In genomic region chr14:33393895-33394405, GRCh38 we compare ENCODE assay signal across 16 cellular contexts.
"Had no signal": no experiment of that assay in that cellular context is flagged by ENCODE, and none has a peak within 500 bp of the region (broad histone marks: within the 10 kb centered on the region; RNA-seq: fewer than 3 reads in every experiment).

No MANE protein-coding gene starts in this region.

- H3K9me3 ChIP-seq: adrenal gland, breast epithelium, esophagus muscularis mucosa, spleen, thoracic aorta had no signal

- H3K4me3 ChIP-seq: adrenal gland, breast epithelium, esophagus muscularis mucosa, spleen, thoracic aorta had no signal

- DNase-seq: activated CD4-positive, alpha-beta T cell treated with anti-CD3 and anti-CD28 coated beads for 36 hours; activated CD4-positive, alpha-beta T cell treated with anti-CD3 and anti-CD28 coated beads, Interleukin-2, amount 50 U/mL, for 48 hours; activated gamma-delta T cell treated with Interleukin-2 at 50 U/mL for 16 hours; activated T-cell treated with anti-CD3 and anti-CD28 coated beads for 4 hours; adrenal gland; cortex of kidney; hypothalamus; nucleus accumbens; spleen; stimulated activated naive B cell treated with anti-CD40 and anti-IgM and Interleukin-4, amounts not matched to agents 10 μg/mL and 1 μg/mL and 100 μg/mL, for 72 hours had no signal

- H3K27me3 ChIP-seq: adrenal gland, breast epithelium, esophagus muscularis mucosa, spleen had no signal

- ATAC-seq: activated CD4-positive, alpha-beta T cell treated with anti-CD3 and anti-CD28 coated beads for 36 hours; activated naive CD4-positive, alpha-beta T cell treated with anti-CD3 and anti-CD28 coated beads, Interleukin-2, amount 50 U/mL, for 72 hours; natural killer cell treated with Interleukin-12 subunit alpha and Interleukin-12 subunit beta and Interleukin-15 and Interleukin-18, amount 100 ng/mL, for 72 hours; stimulated activated naive B cell treated with anti-CD40 and anti-IgM and Interleukin-4, amounts not matched to agents 10 μg/mL and 1 μg/mL and 100 μg/mL, for 72 hours; WTC11 had no signal

- H3K4me1 ChIP-seq: adrenal gland, breast epithelium, esophagus muscularis mucosa, spleen had no signal

- H3K27ac ChIP-seq: adrenal gland, breast epithelium, esophagus muscularis mucosa, spleen, thoracic aorta had no signal

- H3K36me3 ChIP-seq: adrenal gland, breast epithelium, esophagus muscularis mucosa, spleen, thoracic aorta had no signal
